In genomic region chr7:479948-480499, GRCh38 we compare ENCODE assay signal across 19 cellular contexts. TPM values are rescaled to one million over a fixed set of nuclear protein-coding genes. Genes with fewer than 3 reads are reported as not detected.
DNase-seq lines count a peak whose midpoint lies in the region; ATAC-seq and TF ChIP-seq lines count a peak whose summit lies in the region.
"Had no signal": no experiment of that assay in that cellular context is flagged by ENCODE, and none has a peak within 500 bp of the region (broad histone marks: within the 10 kb centered on the region; RNA-seq: fewer than 3 reads in every experiment).

No MANE protein-coding gene starts in this region.

- no peaks in the 10 kb centered on the region for H3K9me3 ChIP-seq in RWPE2 (ENCODE audit: severe bottlenecking)
- H3K9me3 ChIP-seq in left lung = no peaks in the 10 kb centered on the region
- H3K9me3 ChIP-seq: breast epithelium had no signal

- H3K27ac ChIP-seq in RWPE2 (ENCODE audit: poor library complexity, severe bottlenecking) (no peak overlapping the region), left lung (no peak overlapping the region)
- H3K27ac ChIP-seq: breast epithelium, epithelial cell of prostate, parathyroid adenoma had no signal

- H3K9me3 Mint-ChIP-seq in stimulated activated effector memory CD8-positive, alpha-beta T cell treated with anti-CD3 and anti-CD28 coated beads, Interleukin-12 subunit alpha, Interleukin-12 subunit beta, amount 100 ng/mL, for 72 hours = peaks cover 9% of the 10 kb centered on the region

- no peak overlapping the region for H3K4me3 Mint-ChIP-seq in stimulated activated effector memory CD8-positive, alpha-beta T cell treated with anti-CD3 and anti-CD28 coated beads, Interleukin-12 subunit alpha, Interleukin-12 subunit beta, amount 100 ng/mL, for 72 hours
- H3K4me3 Mint-ChIP-seq: activated CD4-positive, alpha-beta T cell treated with anti-CD3 and anti-CD28 coated beads, Interleukin-2, amount 10 ng/mL, durations not matched to agents 7 days and 5 days; activated T-helper 17 cell treated with anti-CD3 and anti-CD28 coated beads, Interleukin-2, amount 50 U/mL, for 72 hours; B cell; dendritic cell treated with granulocyte-macrophage colony-stimulating factor and Interleukin-4, amounts not matched to agents 40 ng/mL and 50 ng/mL, for 4 days; naive thymus-derived CD4-positive, alpha-beta T cell had no signal

- H3K36me3 ChIP-seq in RWPE2 (ENCODE audit: low read depth) (no peaks in the 10 kb centered on the region), left lung (no peaks in the 10 kb centered on the region)
- H3K36me3 ChIP-seq: breast epithelium had no signal

- no peaks in the 10 kb centered on the region for H3K27me3 ChIP-seq in RWPE2 (ENCODE audit: insufficient read depth, poor library complexity, severe bottlenecking)
- peaks cover 0 to 35% of the 10 kb centered on the region in 2 donors for H3K27me3 ChIP-seq in left lung

- H3K27ac Mint-ChIP-seq in stimulated activated effector memory CD8-positive, alpha-beta T cell treated with anti-CD3 and anti-CD28 coated beads, Interleukin-12 subunit alpha, Interleukin-12 subunit beta, amount 100 ng/mL, for 72 hours = peak overlapping the region; percentile 70
- H3K27ac Mint-ChIP-seq: activated CD4-positive, alpha-beta T cell treated with anti-CD3 and anti-CD28 coated beads, Interleukin-2, amount 10 ng/mL, durations not matched to agents 7 days and 5 days; activated T-helper 17 cell treated with anti-CD3 and anti-CD28 coated beads, Interleukin-2, amount 50 U/mL, for 72 hours; B cell; dendritic cell treated with granulocyte-macrophage colony-stimulating factor and Interleukin-4, amounts not matched to agents 40 ng/mL and 50 ng/mL, for 4 days; naive thymus-derived CD4-positive, alpha-beta T cell had no signal

- DNase-seq in activated effector memory CD4-positive, alpha-beta T cell treated with anti-CD3 and anti-CD28 coated beads, Interleukin-2, amount 50 U/mL, for 16 hours = peak; percentile 53
- no peak for DNase-seq in activated effector memory CD4-positive, alpha-beta T cell treated with Interleukin-2 at 50 U/mL for 16 hours
- DNase-seq in RWPE2 (ENCODE audit: low spot score) (peak; percentile 49), left lung (peak; percentile 24 to 57), NCI-H748 treated with DMSO at 0.1 percent for 48 hours (lab: John Stamatoyannopoulos, UW) (no peak), nucleus accumbens (lab: John Stamatoyannopoulos, UW) (no peak), GM19238 (ENCODE audit: insufficient read length, low spot score) (no peak)
- DNase-seq in stimulated activated effector memory CD8-positive, alpha-beta T cell treated with anti-CD3 and anti-CD28 coated beads, Interleukin-12 subunit alpha, Interleukin-12 subunit beta, amount 100 ng/mL, for 72 hours (ENCODE audit: low spot score in 2 of 2) = no peak
- DNase-seq: activated CD4-positive, alpha-beta T cell treated with anti-CD3 and anti-CD28 coated beads, Interleukin-2, amount 10 ng/mL, durations not matched to agents 7 days and 5 days; NCI-H1105; NCI-H2029 treated with DMSO at 0.1 percent for 48 hours had no signal

- peaks cover 11% of the 10 kb centered on the region for H3K4me1 ChIP-seq in RWPE2 (ENCODE audit: insufficient read depth, poor library complexity, severe bottlenecking)
- H3K4me1 ChIP-seq in left lung = no peaks in the 10 kb centered on the region
- H3K4me1 ChIP-seq: breast epithelium had no signal

- no peaks in the 10 kb centered on the region for H3K4me1 Mint-ChIP-seq in stimulated activated effector memory CD8-positive, alpha-beta T cell treated with anti-CD3 and anti-CD28 coated beads, Interleukin-12 subunit alpha, Interleukin-12 subunit beta, amount 100 ng/mL, for 72 hours
- H3K4me1 Mint-ChIP-seq: activated CD4-positive, alpha-beta T cell treated with anti-CD3 and anti-CD28 coated beads, Interleukin-2, amount 10 ng/mL, durations not matched to agents 7 days and 5 days; activated T-helper 17 cell treated with anti-CD3 and anti-CD28 coated beads, Interleukin-2, amount 50 U/mL, for 72 hours; B cell had no signal

- H3K4me3 ChIP-seq in RWPE2 (ENCODE audit: severe bottlenecking) (no peak overlapping the region), left lung (no peak overlapping the region)
- H3K4me3 ChIP-seq: breast epithelium, skin epidermis had no signal

- peak; percentile 28; the same call in 1 of the 3 replicates for ATAC-seq in RWPE2 (ENCODE audit: low read depth)
- no peak for ATAC-seq in left lung
- ATAC-seq in stimulated activated effector memory CD8-positive, alpha-beta T cell treated with anti-CD3 and anti-CD28 coated beads, Interleukin-12 subunit alpha, Interleukin-12 subunit beta, amount 100 ng/mL, for 72 hours = no peak
- ATAC-seq: activated T-helper 17 cell treated with anti-CD3 and anti-CD28 coated beads, Interleukin-2, amount 50 U/mL, for 72 hours; naive thymus-derived CD4-positive, alpha-beta T cell had no signal

- no peak for TF ChIP-seq CTCF in RWPE2 (IDR thresholded peaks at IDR 0.05; ENCODE audit: poor library complexity, severe bottlenecking)
- no peak for TF ChIP-seq CTCF in left lung (IDR thresholded peaks at IDR 0.05)

- intact Hi-C loops in left lung (cut with DNase I) = no loop called here

- no peaks in the 10 kb centered on the region for H3K36me3 Mint-ChIP-seq in stimulated activated effector memory CD8-positive, alpha-beta T cell treated with anti-CD3 and anti-CD28 coated beads, Interleukin-12 subunit alpha, Interleukin-12 subunit beta, amount 100 ng/mL, for 72 hours

RNA-seq across cellular contexts. Expression of gene PDGFA, which starts 39.6 kb away (rescaled TPM):
- total RNA-seq in left lung = 10 to 100 TPM; 29.1 to 69.4 TPM

Comparison
In these comparisons a context has a peak if more than half of its experiments do, and no peak if none do; other contexts are left out.
1. DNase-seq: peak in activated effector memory CD4-positive, alpha-beta T cell treated with anti-CD3 and anti-CD28 coated beads, Interleukin-2, amount 50 U/mL, for 16 hours (single experiment), RWPE2 (single experiment) and left lung (2 of 2); none in activated effector memory CD4-positive, alpha-beta T cell treated with Interleukin-2 at 50 U/mL for 16 hours (single experiment), stimulated activated effector memory CD8-positive, alpha-beta T cell treated with anti-CD3 and anti-CD28 coated beads, Interleukin-12 subunit alpha, Interleukin-12 subunit beta, amount 100 ng/mL, for 72 hours (0 of 2), NCI-H748 treated with DMSO at 0.1 percent for 48 hours (single experiment), nucleus accumbens (0 of 56) and GM19238 (single experiment).